In genomic region chr9:136398286-136398685, GRCh38 we compare ENCODE assay signal across 9 cellular contexts. TPM values are rescaled to one million over a fixed set of nuclear protein-coding genes. Genes with fewer than 3 reads are reported as not detected.
A peak's percentile ranks its signal among the peaks of the same experiment; 100 is the strongest.
DNase-seq lines count a peak whose midpoint lies in the region; ATAC-seq and TF ChIP-seq lines count a peak whose summit lies in the region.
"Had no signal": no experiment of that assay in that cellular context is flagged by ENCODE, and none has a peak within 500 bp of the region (broad histone marks: within the 10 kb centered on the region; RNA-seq: fewer than 3 reads in every experiment).

No MANE protein-coding gene starts in this region.

- peaks cover 10% of the 10 kb centered on the region; the same call in 1 of the 2 replicates for H4K20me1 ChIP-seq in OCI-LY7 (ENCODE audit: insufficient read depth, low read length)

- H3K4me2 ChIP-seq in OCI-LY7 (ENCODE audit: low read length) = peak overlapping the region; percentile 71

- no TSS peak for BruUV-seq in OCI-LY7 (replicated peaks; lab: Mats Ljungman, UMichigan)

- H3K79me2 ChIP-seq in OCI-LY7 (ENCODE audit: insufficient read depth, low read depth, low read length) = peaks cover 23% of the 10 kb centered on the region

- peaks cover 73% of the 10 kb centered on the region for H3K36me3 ChIP-seq in OCI-LY7 (ENCODE audit: insufficient read depth, low read length)

- no peaks in the 10 kb centered on the region for H3K27me3 Mint-ChIP-seq in activated CD4-positive, alpha-beta T cell treated with anti-CD3 and anti-CD28 coated beads, Interleukin-2, amount 10 ng/mL, durations not matched to agents 7 days and 5 days

- no peak for DNase-seq in activated CD4-positive, alpha-beta T cell treated with anti-CD3 and anti-CD28 coated beads, Interleukin-2, amount 10 ng/mL, durations not matched to agents 7 days and 5 days
- DNase-seq in activated CD4-positive, alpha-beta T cell treated with anti-CD3 and anti-CD28 coated beads for 4 hours = no peak
- DNase-seq in OCI-LY7 (ENCODE audit: low spot score) = no peak
- no peak for DNase-seq in epithelial cell of proximal tubule (ENCODE audit: low read depth)
- DNase-seq in skeletal muscle cell (ENCODE audit: low read depth) = no peak
- no peak for DNase-seq in NCI-H1930 (lab: John Stamatoyannopoulos, UW)
- DNase-seq in left colon = no peak

- intact Hi-C loops in OCI-LY7 (cut with micrococcal nuclease; ENCODE audit: unreplicated experiment) = no loop called here
- intact Hi-C loops in left colon (cut with DNase I, micrococcal nuclease) = no loop called here

- no peak for ATAC-seq in GM19351 (IDR thresholded peaks at IDR 0.05; ENCODE audit: unreplicated experiment)
- ATAC-seq in left colon = no peak
- ATAC-seq: sciatic nerve had no signal

- H3K9me3 ChIP-seq in OCI-LY7 (ENCODE audit: low read length) = no peaks in the 10 kb centered on the region

- no peak overlapping the region for H3K27ac ChIP-seq in OCI-LY7 (ENCODE audit: low read depth, low read length, poor library complexity, severe bottlenecking)

- H3K9me3 Mint-ChIP-seq in activated CD4-positive, alpha-beta T cell treated with anti-CD3 and anti-CD28 coated beads, Interleukin-2, amount 10 ng/mL, durations not matched to agents 7 days and 5 days = no peaks in the 10 kb centered on the region

- H3K4me1 ChIP-seq in OCI-LY7 (ENCODE audit: insufficient read depth, low read length, poor library complexity, severe bottlenecking) = peaks cover 9% of the 10 kb centered on the region

- H3K4me3 ChIP-seq in OCI-LY7 (ENCODE audit: low read depth, low read length, poor library complexity, severe bottlenecking) (peak overlapping the region; percentile 99), epithelial cell of proximal tubule (ENCODE audit: low read depth, low read length) (peak overlapping the region; percentile 96), skeletal muscle cell (ENCODE audit: low read depth, low read length) (peak overlapping the region; percentile 77)

- H3K4me3 Mint-ChIP-seq in activated CD4-positive, alpha-beta T cell treated with anti-CD3 and anti-CD28 coated beads, Interleukin-2, amount 10 ng/mL, durations not matched to agents 7 days and 5 days = peak overlapping the region; percentile 39

- POLR2A ChIA-PET in activated CD4-positive, alpha-beta T cell treated with anti-CD3 and anti-CD28 coated beads, Interleukin-2, amount 10 ng/mL, durations not matched to agents 7 days and 5 days (lab: Charles Lee) = no interaction called here
- POLR2A ChIA-PET in OCI-LY7 (lab: Charles Lee) = interaction anchor here (0.7 kb wide), 1 partner anchor 9 kb away, joined by 3 read pairs; no protein-coding TSS in a partner anchor

- H2AFZ ChIP-seq in OCI-LY7 (ENCODE audit: low read length) = no peak overlapping the region

- H3K36me3 Mint-ChIP-seq in activated CD4-positive, alpha-beta T cell treated with anti-CD3 and anti-CD28 coated beads, Interleukin-2, amount 10 ng/mL, durations not matched to agents 7 days and 5 days (ENCODE audit: low read depth) = peaks cover 23% of the 10 kb centered on the region

- peak overlapping the region; percentile 69 for H3K27ac Mint-ChIP-seq in activated CD4-positive, alpha-beta T cell treated with anti-CD3 and anti-CD28 coated beads, Interleukin-2, amount 10 ng/mL, durations not matched to agents 7 days and 5 days

- TF ChIP-seq CTCF in OCI-LY7 (conservative IDR thresholded peaks at IDR 0.05; ENCODE audit: low read length) = no peak
- TF ChIP-seq CTCF in epithelial cell of proximal tubule (conservative IDR thresholded peaks at IDR 0.05; ENCODE audit: low read depth, low read length) = no peak

- H3K4me1 Mint-ChIP-seq in activated CD4-positive, alpha-beta T cell treated with anti-CD3 and anti-CD28 coated beads, Interleukin-2, amount 10 ng/mL, durations not matched to agents 7 days and 5 days = peaks cover 38% of the 10 kb centered on the region

- CTCF ChIA-PET in activated CD4-positive, alpha-beta T cell treated with anti-CD3 and anti-CD28 coated beads, Interleukin-2, amount 10 ng/mL, durations not matched to agents 7 days and 5 days (lab: Charles Lee) = interaction anchor here (0.7 to 7.1 kb wide), 4 partner anchors 11 to 35 kb away, joined by 3 to 40 read pairs (median 8); partner anchors contain the start of gene DNLZ
- CTCF ChIA-PET in OCI-LY7 (lab: Charles Lee; ENCODE audit: unreplicated experiment) = no interaction called here

- no peaks in the 10 kb centered on the region for H3K9me2 ChIP-seq in OCI-LY7 (ENCODE audit: insufficient read depth, low read length)

RNA-seq across cellular contexts. Expression of gene SNAPC4, which starts 1.7 kb away (rescaled TPM):
- 10 to 100 TPM in 1 of 2 experiments, 1 to 10 TPM in 1; 9.4 to 10.8 TPM for total RNA-seq in activated CD4-positive, alpha-beta T cell treated with anti-CD3 and anti-CD28 coated beads, Interleukin-2, amount 10 ng/mL, durations not matched to agents 7 days and 5 days
- 10.2 and 13.4 TPM in 2 replicates for total RNA-seq in OCI-LY7 (2014; rRNA removed; shearing (Covaris generic))
- total RNA-seq in OCI-LY7 (2022) (15.4 and 16.8 TPM in 2 replicates), epithelial cell of proximal tubule (15.0 and 22.4 TPM in 2 replicates), left colon (1 to 10 TPM; 6.7 to 8.1 TPM)

RNA-seq across cellular contexts. Expression of gene ENTR1, which starts 12.1 kb away (rescaled TPM):
- total RNA-seq in activated CD4-positive, alpha-beta T cell treated with anti-CD3 and anti-CD28 coated beads, Interleukin-2, amount 10 ng/mL, durations not matched to agents 7 days and 5 days = 10 to 100 TPM; 59.2 to 62.3 TPM
- total RNA-seq in OCI-LY7 (2014; rRNA removed; shearing (Covaris generic)) = 87.2 and 103 TPM in 2 replicates
- total RNA-seq in OCI-LY7 (2022) (102 and 109 TPM in 2 replicates), epithelial cell of proximal tubule (57.5 and 87.6 TPM in 2 replicates), left colon (10 to 100 TPM; 29.8 to 33.2 TPM)

RNA-seq across cellular contexts. Expression of gene PMPCA, which starts 12.2 kb away (rescaled TPM):
- 10 to 100 TPM; 52.9 to 58.8 TPM for total RNA-seq in activated CD4-positive, alpha-beta T cell treated with anti-CD3 and anti-CD28 coated beads, Interleukin-2, amount 10 ng/mL, durations not matched to agents 7 days and 5 days
- total RNA-seq in OCI-LY7 (2014; rRNA removed; shearing (Covaris generic)) = 53.3 and 60.4 TPM in 2 replicates
- total RNA-seq in OCI-LY7 (2022) (76.1 and 76.4 TPM in 2 replicates), epithelial cell of proximal tubule (50.7 and 82.5 TPM in 2 replicates), left colon (10 to 100 TPM; 43.4 to 52.5 TPM)

RNA-seq across cellular contexts. Expression of gene CARD9, which starts 24.8 kb away (rescaled TPM):
- total RNA-seq in activated CD4-positive, alpha-beta T cell treated with anti-CD3 and anti-CD28 coated beads, Interleukin-2, amount 10 ng/mL, durations not matched to agents 7 days and 5 days = under 1 TPM; 0.44 to 0.69 TPM
- total RNA-seq in OCI-LY7 (2014; rRNA removed; shearing (Covaris generic)) = 0.92 and 1.8 TPM in 2 replicates
- total RNA-seq in OCI-LY7 (2022) = 1.7 and 2.1 TPM in 2 replicates
- 1.2 and 1.4 TPM in 2 replicates for total RNA-seq in epithelial cell of proximal tubule
- 1 to 10 TPM in 1 of 2 donors, under 1 TPM in 1; 0.52 to 1.9 TPM for total RNA-seq in left colon

RNA-seq across cellular contexts. Expression of gene DNLZ, which starts 34.7 kb away (rescaled TPM):
- total RNA-seq in activated CD4-positive, alpha-beta T cell treated with anti-CD3 and anti-CD28 coated beads, Interleukin-2, amount 10 ng/mL, durations not matched to agents 7 days and 5 days = 10 to 100 TPM; 13.1 to 14.6 TPM
- 21.2 and 21.8 TPM in 2 replicates for total RNA-seq in OCI-LY7 (2014; rRNA removed; shearing (Covaris generic))
- total RNA-seq in OCI-LY7 (2022) (13.1 and 16.8 TPM in 2 replicates), epithelial cell of proximal tubule (67.2 and 73.6 TPM in 2 replicates), left colon (10 to 100 TPM in 1 of 2 donors, 1 to 10 TPM in 1; 10.0 to 10.6 TPM)
